Comparison of ENCODE assay signal across 20 cellular contexts in genomic region chr1:201676651-201677050, GRCh38.
DNase-seq lines count a peak whose midpoint lies in the region; ATAC-seq and TF ChIP-seq lines count a peak whose summit lies in the region.
"Had no signal": no experiment of that assay in that cellular context is flagged by ENCODE, and none has a peak within 500 bp of the region (broad histone marks: within the 10 kb centered on the region; RNA-seq: fewer than 3 reads in every experiment).

No MANE protein-coding gene starts in this region.

- DNase-seq in GM23338 (ENCODE audit: low spot score) (no peak), astrocyte of the cerebellum (ENCODE audit: low read depth) (peak; percentile 54), left lung (no peak), NCI-H82 (lab: John Stamatoyannopoulos, UW) (no peak)
- DNase-seq in activated naive CD8-positive, alpha-beta T cell treated with anti-CD3 and anti-CD28 coated beads, Interleukin-2, amount 50 U/mL, for 24 hours = no peak
- DNase-seq: activated CD4-positive, alpha-beta T cell treated with anti-CD3 and anti-CD28 coated beads for 1 hour; immature natural killer cell; MG63; NCI-H187 treated with DMSO at 0.1 percent for 48 hours; NCI-H446 treated with DMSO at 0.1 percent for 48 hours; retina; SIG-M5; T-helper 9 cell had no signal

- peak overlapping the region; percentile 90 for H3K27ac ChIP-seq in GM23338 (ENCODE audit: low read depth)
- peak overlapping the region; percentile 27 to 58 for H3K27ac ChIP-seq in left lung

- 0 out of 2 replicates have a peak, but pooled peaks cover 7% of the 10 kb centered on the region for H3F3A ChIP-seq in GM23338 (replicated peaks; ENCODE audit: low read depth)

- H3K36me3 Mint-ChIP-seq in GM23338 (ENCODE audit: low read depth) = peaks cover 4% of the 10 kb centered on the region; the same call in 2 of the 3 replicates
- no peaks in the 10 kb centered on the region for H3K36me3 Mint-ChIP-seq in activated naive CD8-positive, alpha-beta T cell treated with anti-CD3 and anti-CD28 coated beads, Interleukin-2, amount 50 U/mL, for 24 hours (ENCODE audit: low read depth)
- H3K36me3 Mint-ChIP-seq: immature natural killer cell had no signal

- H3K36me3 ChIP-seq in GM23338 (ENCODE audit: insufficient read depth) = no peaks in the 10 kb centered on the region
- no peaks in the 10 kb centered on the region for H3K36me3 ChIP-seq in left lung
- peaks cover 31% of the 10 kb centered on the region for H3K36me3 ChIP-seq in skeletal muscle satellite cell (ENCODE audit: insufficient read depth, low read length)
- H3K36me3 ChIP-seq: adrenal gland had no signal

- peaks cover 44% of the 10 kb centered on the region for H3K79me2 ChIP-seq in GM23338 (replicated peaks; ENCODE audit: insufficient read depth)

- no peaks in the 10 kb centered on the region for H3K27me3 ChIP-seq in GM23338 (ENCODE audit: insufficient read depth)
- H3K27me3 ChIP-seq in left lung = no peaks in the 10 kb centered on the region
- no peaks in the 10 kb centered on the region for H3K27me3 ChIP-seq in skeletal muscle satellite cell (ENCODE audit: control insufficient read depth, insufficient read depth, low read length)
- H3K27me3 ChIP-seq: adrenal gland, MG63 had no signal

- no peak overlapping the region for H2AFZ ChIP-seq in GM23338

- TF ChIP-seq CTCF in GM23338 (conservative IDR thresholded peaks at IDR 0.05; ENCODE audit: low read depth in 2 of 2) (no peak), astrocyte of the cerebellum (IDR thresholded peaks at IDR 0.05; ENCODE audit: low read depth, low read length, missing control alignments) (no peak), left lung (IDR thresholded peaks at IDR 0.05) (no peak)

- H3K27me3 Mint-ChIP-seq in GM23338 (ENCODE audit: insufficient read depth, low read depth, poor library complexity) = peaks cover 2% of the 10 kb centered on the region
- H3K27me3 Mint-ChIP-seq in activated naive CD8-positive, alpha-beta T cell treated with anti-CD3 and anti-CD28 coated beads, Interleukin-2, amount 50 U/mL, for 24 hours = peaks cover 8% of the 10 kb centered on the region
- H3K27me3 Mint-ChIP-seq: stimulated activated naive CD8-positive, alpha-beta T cell treated with anti-CD3 and anti-CD28 coated beads, Interleukin-15, Interleukin-2, amounts not matched to agents 100 ng/mL and 50 ng/mL, for 24 hours had no signal

- H3K4me3 Mint-ChIP-seq in GM23338 = no peak overlapping the region; the same call in 2 of the 3 replicates
- H3K4me3 Mint-ChIP-seq in activated naive CD8-positive, alpha-beta T cell treated with anti-CD3 and anti-CD28 coated beads, Interleukin-2, amount 50 U/mL, for 24 hours = no peak overlapping the region
- H3K4me3 Mint-ChIP-seq: immature natural killer cell; stimulated activated naive CD8-positive, alpha-beta T cell treated with anti-CD3 and anti-CD28 coated beads, Interleukin-15, Interleukin-2, amounts not matched to agents 100 ng/mL and 50 ng/mL, for 24 hours had no signal

- no peak overlapping the region for H3K27ac Mint-ChIP-seq in GM23338
- H3K27ac Mint-ChIP-seq in activated naive CD8-positive, alpha-beta T cell treated with anti-CD3 and anti-CD28 coated beads, Interleukin-2, amount 50 U/mL, for 24 hours = no peak overlapping the region
- H3K27ac Mint-ChIP-seq: activated T-helper 2 cell treated with anti-CD3 and anti-CD28 coated beads, Interferon-gamma antibody, Interleukin-2, Interleukin-4, amounts not matched to agents 10 μg/mL and 5 μg/mL and 100 μg/mL, durations not matched to agents 14 hours and 24 hours and 36 hours; immature natural killer cell; stimulated activated naive CD8-positive, alpha-beta T cell treated with anti-CD3 and anti-CD28 coated beads, Interleukin-15, Interleukin-2, amounts not matched to agents 100 ng/mL and 50 ng/mL, for 24 hours had no signal

- no peaks in the 10 kb centered on the region; the same call in 2 of the 3 replicates for H3K9me3 Mint-ChIP-seq in GM23338
- H3K9me3 Mint-ChIP-seq in activated naive CD8-positive, alpha-beta T cell treated with anti-CD3 and anti-CD28 coated beads, Interleukin-2, amount 50 U/mL, for 24 hours = no peaks in the 10 kb centered on the region
- H3K9me3 Mint-ChIP-seq: activated T-helper 2 cell treated with anti-CD3 and anti-CD28 coated beads, Interferon-gamma antibody, Interleukin-2, Interleukin-4, amounts not matched to agents 10 μg/mL and 5 μg/mL and 100 μg/mL, durations not matched to agents 14 hours and 24 hours and 36 hours; immature natural killer cell; stimulated activated naive CD8-positive, alpha-beta T cell treated with anti-CD3 and anti-CD28 coated beads, Interleukin-15, Interleukin-2, amounts not matched to agents 100 ng/mL and 50 ng/mL, for 24 hours had no signal

- H3K4me1 ChIP-seq in GM23338 (ENCODE audit: insufficient read depth) (peaks cover 55% of the 10 kb centered on the region), left lung (peaks cover 13 to 21% of the 10 kb centered on the region in 2 donors), skeletal muscle satellite cell (ENCODE audit: control insufficient read depth, insufficient read depth, low read length) (peaks cover 45% of the 10 kb centered on the region)

- no peaks in the 10 kb centered on the region for H3K9me2 ChIP-seq in GM23338 (ENCODE audit: insufficient read depth)

- ATAC-seq in GM23338 = no peak
- ATAC-seq in left lung = no peak
- ATAC-seq in HG03196 (IDR thresholded peaks at IDR 0.05; ENCODE audit: unreplicated experiment) = no peak
- no peak for ATAC-seq in HG02840 (IDR thresholded peaks at IDR 0.05; ENCODE audit: low FRiP score, unreplicated experiment)
- ATAC-seq in activated naive CD8-positive, alpha-beta T cell treated with anti-CD3 and anti-CD28 coated beads, Interleukin-2, amount 50 U/mL, for 24 hours = no peak
- ATAC-seq: HepG2 had no signal

- no peak overlapping the region for H3K4me3 ChIP-seq in GM23338
- no peak overlapping the region for H3K4me3 ChIP-seq in astrocyte of the cerebellum (ENCODE audit: low read depth, low read length)
- H3K4me3 ChIP-seq in left lung = no peak overlapping the region
- H3K4me3 ChIP-seq in skeletal muscle satellite cell (ENCODE audit: low read length) = no peak overlapping the region
- H3K4me3 ChIP-seq: adrenal gland, MG63 had no signal

- H3K9me3 ChIP-seq in left lung (peaks cover 0 to 2% of the 10 kb centered on the region in 2 donors), skeletal muscle satellite cell (replicated peaks; ENCODE audit: low read length) (no peaks in the 10 kb centered on the region)
- H3K9me3 ChIP-seq: adrenal gland, MG63 had no signal

- peaks cover 62% of the 10 kb centered on the region for H3K4me1 Mint-ChIP-seq in GM23338
- H3K4me1 Mint-ChIP-seq in activated naive CD8-positive, alpha-beta T cell treated with anti-CD3 and anti-CD28 coated beads, Interleukin-2, amount 50 U/mL, for 24 hours = peaks cover 2% of the 10 kb centered on the region
- H3K4me1 Mint-ChIP-seq: immature natural killer cell had no signal

- H3K4me2 ChIP-seq in GM23338 (peak overlapping the region; percentile 50), skeletal muscle satellite cell (ENCODE audit: low read length) (no peak overlapping the region)

- H3K9ac ChIP-seq in skeletal muscle satellite cell (ENCODE audit: low read depth, low read length) = peak overlapping the region; percentile 51

- intact Hi-C loops in left lung (cut with DNase I) = no loop called here

- no peaks in the 10 kb centered on the region for H4K20me1 ChIP-seq in GM23338 (replicated peaks; ENCODE audit: insufficient read depth)

- in situ Hi-C loops in astrocyte of the cerebellum (cut with HindIII; ENCODE audit: low sequenced_read_pairs) = no loop called here

TF ChIP-seq in GM23338, 12 proteins besides CTCF, POLR2A, EP300 and RAD21:
- no peak for TF ChIP-seq EZH2 (IDR thresholded peaks at IDR 0.05; ENCODE audit: low read depth, unreplicated experiment)
- no peak for TF ChIP-seq REST (IDR thresholded peaks at IDR 0.05; ENCODE audit: unreplicated experiment)
- TF ChIP-seq CREB1 (CRISPR knock-in tag; IDR thresholded peaks at IDR 0.05; ENCODE audit: low read depth) = no peak
- TF ChIP-seq NANOG (IDR thresholded peaks at IDR 0.05; ENCODE audit: borderline replicate concordance) = no peak
- no peak for TF ChIP-seq ZNF331 (CRISPR knock-in tag; IDR thresholded peaks at IDR 0.05; ENCODE audit: low read depth)
- TF ChIP-seq POLR2AphosphoS5 (IDR thresholded peaks at IDR 0.05; ENCODE audit: low read depth) = no peak
- no peak for TF ChIP-seq STAT1 (IDR thresholded peaks at IDR 0.05; ENCODE audit: unreplicated experiment)
- TF ChIP-seq EZH2phosphoT487 (IDR thresholded peaks at IDR 0.05; ENCODE audit: unreplicated experiment) = no peak
